Comparison of ENCODE assay signal across 2 cellular contexts in the genomic region with DNA sequence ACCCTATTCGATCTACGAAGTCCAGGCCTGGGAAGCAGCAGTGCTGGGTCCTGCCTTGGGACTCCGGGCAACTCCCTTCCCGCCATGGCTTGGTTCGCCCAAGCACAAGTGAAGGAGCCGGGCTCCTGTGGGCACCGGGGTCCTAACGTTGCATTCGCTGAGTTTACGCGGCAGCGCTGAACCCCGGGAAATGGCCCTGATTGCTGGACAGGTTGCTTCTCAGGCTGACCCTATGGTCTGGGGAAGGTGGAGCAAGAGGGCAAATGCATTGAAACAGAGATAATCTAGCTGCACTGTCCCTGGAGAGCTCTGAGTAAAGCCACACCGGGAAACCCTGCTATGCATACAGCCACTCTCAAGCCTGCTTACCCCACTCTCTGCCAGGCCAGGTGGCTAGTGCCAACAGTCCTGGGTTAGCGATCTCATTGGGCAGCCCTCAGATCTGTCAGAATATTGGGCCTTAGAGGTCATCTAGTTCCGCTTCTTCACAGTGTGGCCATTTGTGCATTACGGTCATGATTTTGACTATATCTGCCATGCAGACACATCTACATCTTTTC.
TF ChIP-seq lines count a peak whose summit lies in the region.

No MANE protein-coding gene starts in this region.

TF ChIP-seq in SK-N-SH, 30 proteins besides CTCF, POLR2A, EP300 and RAD21:
- TF ChIP-seq FOXJ3 (CRISPR knock-in tag; IDR thresholded peaks at IDR 0.05) (no peak), MEF2A (IDR thresholded peaks at IDR 0.05; ENCODE audit: borderline replicate concordance, low read depth) (no peak), TAF1 (IDR thresholded peaks at IDR 0.05; ENCODE audit: borderline replicate concordance, low read depth, low read length) (no peak), YY1 (IDR thresholded peaks at IDR 0.05; ENCODE audit: low read depth) (no peak), RCOR1 (IDR thresholded peaks at IDR 0.05; ENCODE audit: low read length) (no peak)
- TF ChIP-seq, protein P1, sequence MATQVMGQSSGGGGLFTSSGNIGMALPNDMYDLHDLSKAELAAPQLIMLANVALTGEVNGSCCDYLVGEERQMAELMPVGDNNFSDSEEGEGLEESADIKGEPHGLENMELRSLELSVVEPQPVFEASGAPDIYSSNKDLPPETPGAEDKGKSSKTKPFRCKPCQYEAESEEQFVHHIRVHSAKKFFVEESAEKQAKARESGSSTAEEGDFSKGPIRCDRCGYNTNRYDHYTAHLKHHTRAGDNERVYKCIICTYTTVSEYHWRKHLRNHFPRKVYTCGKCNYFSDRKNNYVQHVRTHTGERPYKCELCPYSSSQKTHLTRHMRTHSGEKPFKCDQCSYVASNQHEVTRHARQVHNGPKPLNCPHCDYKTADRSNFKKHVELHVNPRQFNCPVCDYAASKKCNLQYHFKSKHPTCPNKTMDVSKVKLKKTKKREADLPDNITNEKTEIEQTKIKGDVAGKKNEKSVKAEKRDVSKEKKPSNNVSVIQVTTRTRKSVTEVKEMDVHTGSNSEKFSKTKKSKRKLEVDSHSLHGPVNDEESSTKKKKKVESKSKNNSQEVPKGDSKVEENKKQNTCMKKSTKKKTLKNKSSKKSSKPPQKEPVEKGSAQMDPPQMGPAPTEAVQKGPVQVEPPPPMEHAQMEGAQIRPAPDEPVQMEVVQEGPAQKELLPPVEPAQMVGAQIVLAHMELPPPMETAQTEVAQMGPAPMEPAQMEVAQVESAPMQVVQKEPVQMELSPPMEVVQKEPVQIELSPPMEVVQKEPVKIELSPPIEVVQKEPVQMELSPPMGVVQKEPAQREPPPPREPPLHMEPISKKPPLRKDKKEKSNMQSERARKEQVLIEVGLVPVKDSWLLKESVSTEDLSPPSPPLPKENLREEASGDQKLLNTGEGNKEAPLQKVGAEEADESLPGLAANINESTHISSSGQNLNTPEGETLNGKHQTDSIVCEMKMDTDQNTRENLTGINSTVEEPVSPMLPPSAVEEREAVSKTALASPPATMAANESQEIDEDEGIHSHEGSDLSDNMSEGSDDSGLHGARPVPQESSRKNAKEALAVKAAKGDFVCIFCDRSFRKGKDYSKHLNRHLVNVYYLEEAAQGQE (IDR thresholded peaks at IDR 0.05; ENCODE audit: low read depth, low read length): no peak
- TF ChIP-seq, protein P2, sequence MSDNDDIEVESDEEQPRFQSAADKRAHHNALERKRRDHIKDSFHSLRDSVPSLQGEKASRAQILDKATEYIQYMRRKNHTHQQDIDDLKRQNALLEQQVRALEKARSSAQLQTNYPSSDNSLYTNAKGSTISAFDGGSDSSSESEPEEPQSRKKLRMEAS (IDR thresholded peaks at IDR 0.05; ENCODE audit: low read depth): no peak

TF ChIP-seq in WTC11, 78 proteins besides CTCF, POLR2A, EP300 and RAD21:
- TF ChIP-seq ZNF671 (CRISPR knock-in tag; IDR thresholded peaks at IDR 0.05): no peak
- TF ChIP-seq NFE2L1 (CRISPR knock-in tag; IDR thresholded peaks at IDR 0.05): no peak
- no peak for TF ChIP-seq PRRX2 (CRISPR knock-in tag; IDR thresholded peaks at IDR 0.05)
- TF ChIP-seq, protein P3, sequence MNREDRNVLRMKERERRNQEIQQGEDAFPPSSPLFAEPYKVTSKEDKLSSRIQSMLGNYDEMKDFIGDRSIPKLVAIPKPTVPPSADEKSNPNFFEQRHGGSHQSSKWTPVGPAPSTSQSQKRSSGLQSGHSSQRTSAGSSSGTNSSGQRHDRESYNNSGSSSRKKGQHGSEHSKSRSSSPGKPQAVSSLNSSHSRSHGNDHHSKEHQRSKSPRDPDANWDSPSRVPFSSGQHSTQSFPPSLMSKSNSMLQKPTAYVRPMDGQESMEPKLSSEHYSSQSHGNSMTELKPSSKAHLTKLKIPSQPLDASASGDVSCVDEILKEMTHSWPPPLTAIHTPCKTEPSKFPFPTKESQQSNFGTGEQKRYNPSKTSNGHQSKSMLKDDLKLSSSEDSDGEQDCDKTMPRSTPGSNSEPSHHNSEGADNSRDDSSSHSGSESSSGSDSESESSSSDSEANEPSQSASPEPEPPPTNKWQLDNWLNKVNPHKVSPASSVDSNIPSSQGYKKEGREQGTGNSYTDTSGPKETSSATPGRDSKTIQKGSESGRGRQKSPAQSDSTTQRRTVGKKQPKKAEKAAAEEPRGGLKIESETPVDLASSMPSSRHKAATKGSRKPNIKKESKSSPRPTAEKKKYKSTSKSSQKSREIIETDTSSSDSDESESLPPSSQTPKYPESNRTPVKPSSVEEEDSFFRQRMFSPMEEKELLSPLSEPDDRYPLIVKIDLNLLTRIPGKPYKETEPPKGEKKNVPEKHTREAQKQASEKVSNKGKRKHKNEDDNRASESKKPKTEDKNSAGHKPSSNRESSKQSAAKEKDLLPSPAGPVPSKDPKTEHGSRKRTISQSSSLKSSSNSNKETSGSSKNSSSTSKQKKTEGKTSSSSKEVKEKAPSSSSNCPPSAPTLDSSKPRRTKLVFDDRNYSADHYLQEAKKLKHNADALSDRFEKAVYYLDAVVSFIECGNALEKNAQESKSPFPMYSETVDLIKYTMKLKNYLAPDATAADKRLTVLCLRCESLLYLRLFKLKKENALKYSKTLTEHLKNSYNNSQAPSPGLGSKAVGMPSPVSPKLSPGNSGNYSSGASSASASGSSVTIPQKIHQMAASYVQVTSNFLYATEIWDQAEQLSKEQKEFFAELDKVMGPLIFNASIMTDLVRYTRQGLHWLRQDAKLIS (CRISPR knock-in tag; IDR thresholded peaks at IDR 0.05; ENCODE audit: borderline replicate concordance): no peak
- no peak for TF ChIP-seq ZNF232 (CRISPR knock-in tag; IDR thresholded peaks at IDR 0.05)
- TF ChIP-seq FOXJ3 (CRISPR knock-in tag; IDR thresholded peaks at IDR 0.05; ENCODE audit: borderline replicate concordance): no peak
- TF ChIP-seq, protein P4, sequence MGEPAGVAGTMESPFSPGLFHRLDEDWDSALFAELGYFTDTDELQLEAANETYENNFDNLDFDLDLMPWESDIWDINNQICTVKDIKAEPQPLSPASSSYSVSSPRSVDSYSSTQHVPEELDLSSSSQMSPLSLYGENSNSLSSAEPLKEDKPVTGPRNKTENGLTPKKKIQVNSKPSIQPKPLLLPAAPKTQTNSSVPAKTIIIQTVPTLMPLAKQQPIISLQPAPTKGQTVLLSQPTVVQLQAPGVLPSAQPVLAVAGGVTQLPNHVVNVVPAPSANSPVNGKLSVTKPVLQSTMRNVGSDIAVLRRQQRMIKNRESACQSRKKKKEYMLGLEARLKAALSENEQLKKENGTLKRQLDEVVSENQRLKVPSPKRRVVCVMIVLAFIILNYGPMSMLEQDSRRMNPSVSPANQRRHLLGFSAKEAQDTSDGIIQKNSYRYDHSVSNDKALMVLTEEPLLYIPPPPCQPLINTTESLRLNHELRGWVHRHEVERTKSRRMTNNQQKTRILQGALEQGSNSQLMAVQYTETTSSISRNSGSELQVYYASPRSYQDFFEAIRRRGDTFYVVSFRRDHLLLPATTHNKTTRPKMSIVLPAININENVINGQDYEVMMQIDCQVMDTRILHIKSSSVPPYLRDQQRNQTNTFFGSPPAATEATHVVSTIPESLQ (CRISPR knock-in tag; IDR thresholded peaks at IDR 0.05): no peak
- TF ChIP-seq, protein P5, sequence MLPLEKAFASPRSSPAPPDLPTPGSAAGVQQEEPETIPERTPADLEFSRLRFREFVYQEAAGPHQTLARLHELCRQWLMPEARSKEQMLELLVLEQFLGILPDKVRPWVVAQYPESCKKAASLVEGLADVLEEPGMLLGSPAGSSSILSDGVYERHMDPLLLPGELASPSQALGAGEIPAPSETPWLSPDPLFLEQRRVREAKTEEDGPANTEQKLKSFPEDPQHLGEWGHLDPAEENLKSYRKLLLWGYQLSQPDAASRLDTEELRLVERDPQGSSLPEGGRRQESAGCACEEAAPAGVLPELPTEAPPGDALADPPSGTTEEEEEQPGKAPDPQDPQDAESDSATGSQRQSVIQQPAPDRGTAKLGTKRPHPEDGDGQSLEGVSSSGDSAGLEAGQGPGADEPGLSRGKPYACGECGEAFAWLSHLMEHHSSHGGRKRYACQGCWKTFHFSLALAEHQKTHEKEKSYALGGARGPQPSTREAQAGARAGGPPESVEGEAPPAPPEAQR (CRISPR knock-in tag; IDR thresholded peaks at IDR 0.05): no peak
- TF ChIP-seq, protein P6, sequence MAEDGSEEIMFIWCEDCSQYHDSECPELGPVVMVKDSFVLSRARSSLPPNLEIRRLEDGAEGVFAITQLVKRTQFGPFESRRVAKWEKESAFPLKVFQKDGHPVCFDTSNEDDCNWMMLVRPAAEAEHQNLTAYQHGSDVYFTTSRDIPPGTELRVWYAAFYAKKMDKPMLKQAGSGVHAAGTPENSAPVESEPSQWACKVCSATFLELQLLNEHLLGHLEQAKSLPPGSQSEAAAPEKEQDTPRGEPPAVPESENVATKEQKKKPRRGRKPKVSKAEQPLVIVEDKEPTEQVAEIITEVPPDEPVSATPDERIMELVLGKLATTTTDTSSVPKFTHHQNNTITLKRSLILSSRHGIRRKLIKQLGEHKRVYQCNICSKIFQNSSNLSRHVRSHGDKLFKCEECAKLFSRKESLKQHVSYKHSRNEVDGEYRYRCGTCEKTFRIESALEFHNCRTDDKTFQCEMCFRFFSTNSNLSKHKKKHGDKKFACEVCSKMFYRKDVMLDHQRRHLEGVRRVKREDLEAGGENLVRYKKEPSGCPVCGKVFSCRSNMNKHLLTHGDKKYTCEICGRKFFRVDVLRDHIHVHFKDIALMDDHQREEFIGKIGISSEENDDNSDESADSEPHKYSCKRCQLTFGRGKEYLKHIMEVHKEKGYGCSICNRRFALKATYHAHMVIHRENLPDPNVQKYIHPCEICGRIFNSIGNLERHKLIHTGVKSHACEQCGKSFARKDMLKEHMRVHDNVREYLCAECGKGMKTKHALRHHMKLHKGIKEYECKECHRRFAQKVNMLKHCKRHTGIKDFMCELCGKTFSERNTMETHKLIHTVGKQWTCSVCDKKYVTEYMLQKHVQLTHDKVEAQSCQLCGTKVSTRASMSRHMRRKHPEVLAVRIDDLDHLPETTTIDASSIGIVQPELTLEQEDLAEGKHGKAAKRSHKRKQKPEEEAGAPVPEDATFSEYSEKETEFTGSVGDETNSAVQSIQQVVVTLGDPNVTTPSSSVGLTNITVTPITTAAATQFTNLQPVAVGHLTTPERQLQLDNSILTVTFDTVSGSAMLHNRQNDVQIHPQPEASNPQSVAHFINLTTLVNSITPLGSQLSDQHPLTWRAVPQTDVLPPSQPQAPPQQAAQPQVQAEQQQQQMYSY (CRISPR knock-in tag; IDR thresholded peaks at IDR 0.05): no peak
- no peak for TF ChIP-seq ZNF396 (CRISPR knock-in tag; IDR thresholded peaks at IDR 0.05; ENCODE audit: borderline replicate concordance)
- TF ChIP-seq SP1 (CRISPR knock-in tag; conservative IDR thresholded peaks at IDR 0.05): no peak
- no peak for TF ChIP-seq SMAD3 (CRISPR knock-in tag; IDR thresholded peaks at IDR 0.05; ENCODE audit: borderline replicate concordance)
- TF ChIP-seq, protein P7, sequence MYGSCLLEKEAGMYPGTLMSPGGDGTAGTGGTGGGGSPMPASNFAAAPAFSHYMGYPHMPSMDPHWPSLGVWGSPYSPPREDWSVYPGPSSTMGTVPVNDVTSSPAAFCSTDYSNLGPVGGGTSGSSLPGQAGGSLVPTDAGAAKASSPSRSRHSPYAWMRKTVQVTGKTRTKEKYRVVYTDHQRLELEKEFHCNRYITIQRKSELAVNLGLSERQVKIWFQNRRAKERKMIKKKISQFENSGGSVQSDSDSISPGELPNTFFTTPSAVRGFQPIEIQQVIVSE (CRISPR knock-in tag; IDR thresholded peaks at IDR 0.05; ENCODE audit: borderline replicate concordance): no peak
- TF ChIP-seq ZNF317 (CRISPR knock-in tag; IDR thresholded peaks at IDR 0.05; ENCODE audit: borderline replicate concordance, low read depth): no peak
- TF ChIP-seq, protein P8, sequence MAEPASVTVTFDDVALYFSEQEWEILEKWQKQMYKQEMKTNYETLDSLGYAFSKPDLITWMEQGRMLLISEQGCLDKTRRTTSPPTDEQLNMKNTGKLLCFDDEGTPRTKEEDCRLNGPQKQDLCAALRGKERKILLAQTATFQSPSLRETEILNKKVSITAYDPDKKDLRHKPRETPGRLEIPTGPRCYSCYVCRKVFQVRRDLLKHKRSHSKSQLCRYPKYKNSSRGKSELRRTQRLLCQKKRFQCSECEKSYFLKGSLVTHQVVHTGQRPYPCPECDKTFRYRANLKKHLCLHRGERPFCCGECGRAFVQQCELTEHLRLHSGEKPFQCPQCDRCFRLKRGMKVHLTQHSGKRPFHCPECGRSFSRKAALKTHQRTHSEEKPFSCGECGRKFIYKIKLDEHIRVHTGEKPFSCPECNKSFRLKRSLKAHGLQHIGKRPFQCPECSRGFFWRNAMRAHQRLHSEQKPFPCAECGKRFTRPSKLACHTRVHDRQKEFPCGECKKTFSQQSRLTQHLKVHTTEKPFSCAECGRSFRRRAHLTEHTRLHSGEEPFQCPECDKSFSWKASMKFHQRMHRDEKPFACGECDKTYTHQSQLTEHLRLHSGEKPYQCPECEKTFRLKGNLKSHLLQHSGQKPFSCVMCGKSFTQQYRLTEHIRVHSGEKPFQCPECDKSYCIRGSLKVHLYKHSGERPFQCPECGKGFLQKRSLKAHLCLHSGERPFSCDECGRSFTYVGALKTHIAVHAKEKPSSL (CRISPR knock-in tag; conservative IDR thresholded peaks at IDR 0.05): no peak
